Comparison of ENCODE assay signal across 23 cellular contexts in genomic region chr17:78049609-78050008, GRCh38.
DNase-seq lines count a peak whose midpoint lies in the region; ATAC-seq and TF ChIP-seq lines count a peak whose summit lies in the region.
"Had no signal": no experiment of that assay in that cellular context is flagged by ENCODE, and none has a peak within 500 bp of the region (broad histone marks: within the 10 kb centered on the region; RNA-seq: fewer than 3 reads in every experiment).

No MANE protein-coding gene starts in this region.

- H3K27ac Mint-ChIP-seq in activated naive CD4-positive, alpha-beta T cell treated with anti-CD3 and anti-CD28 coated beads, Interleukin-2, amount 50 U/mL, for 72 hours, result peak overlapping the region; percentile 36 to 66

- no peaks in the 10 kb centered on the region for H4K20me1 ChIP-seq in IMR-90 (ENCODE audit: insufficient read depth, low read length)
- H4K20me1 ChIP-seq: BLaER1 treated with 17β-estradiol and CSF1 and Interleukin-3, amounts not matched to agents 10 nM and 100 nM had no signal

- dilution Hi-C loops in IMR-90 (cut with HindIII; ENCODE audit: low sequenced_read_pairs, unreplicated experiment), result no loop called here

- POLR2A ChIA-PET in IMR-90 (lab: Charles Lee; ENCODE audit: unreplicated experiment), result no interaction called here

- peaks cover 5 to 31% of the 10 kb centered on the region in 2 experiments; a peak in 3 of 4 replicates for H3K79me1 ChIP-seq in IMR-90 (ENCODE audit: low read depth in 1 of 2, low read length in 2 of 2)

- no peak overlapping the region for H4K5ac ChIP-seq in IMR-90 (ENCODE audit: low read depth, low read length)

- H3K27me3 ChIP-seq in IMR-90 (ENCODE audit: control insufficient read depth, insufficient read depth, low read length) (no peaks in the 10 kb centered on the region), esophagus muscularis mucosa (no peaks in the 10 kb centered on the region), gastroesophageal sphincter (no peaks in the 10 kb centered on the region), H7 (ENCODE audit: control insufficient read depth, insufficient read depth, low read length) (no peaks in the 10 kb centered on the region)
- H3K27me3 ChIP-seq: BLaER1 treated with 17β-estradiol and CSF1 and Interleukin-3, amounts not matched to agents 10 nM and 100 nM had no signal

- no peak overlapping the region for H3K23ac ChIP-seq in IMR-90 (ENCODE audit: low read depth, low read length)

- no peak for DNase-seq in activated naive CD4-positive, alpha-beta T cell treated with anti-CD3 and anti-CD28 coated beads, Interleukin-2, amount 50 U/mL, for 72 hours (ENCODE audit: low spot score in 2 of 2)
- DNase-seq in activated naive CD4-positive, alpha-beta T cell (lab: John Stamatoyannopoulos, UW), result no peak
- no peak for DNase-seq in IMR-90
- DNase-seq in esophagus muscularis mucosa (ENCODE audit: extremely low spot score), result peak; percentile 47
- no peak for DNase-seq in H7
- DNase-seq: ACHN; CD8-positive, alpha-beta T cell; DMS153; GOT3; NCI-H1105; NCI-H146; NCI-H2029 treated with DMSO at 0.1 percent for 48 hours; NCI-H2171; NCI-H345; NCI-H524; NCI-H774; NK-92 treated with Interleukin-12 subunit alpha and Interleukin-12 subunit beta, amount 100 ng/mL, for 24 hours; SIG-M5 had no signal

- no peaks in the 10 kb centered on the region for H3K4me1 ChIP-seq in IMR-90 (ENCODE audit: control insufficient read depth, insufficient read depth, low read length)
- peaks cover 7 to 34% (median 14%) of the 10 kb centered on the region in 4 donors for H3K4me1 ChIP-seq in esophagus muscularis mucosa
- peaks cover 0 to 36% (median 0%) of the 10 kb centered on the region in 3 donors for H3K4me1 ChIP-seq in gastroesophageal sphincter

- no peak overlapping the region for H2BK20ac ChIP-seq in IMR-90 (ENCODE audit: low read depth, low read length)

- peaks cover 15 to 21% of the 10 kb centered on the region in 2 donors for H3K36me3 Mint-ChIP-seq in activated naive CD4-positive, alpha-beta T cell treated with anti-CD3 and anti-CD28 coated beads, Interleukin-2, amount 50 U/mL, for 72 hours

- H2AFZ ChIP-seq in IMR-90 (replicated peaks; ENCODE audit: low read length, poor library complexity), result no peak overlapping the region

- H2BK5ac ChIP-seq in IMR-90 (ENCODE audit: low read depth, low read length, poor library complexity, severe bottlenecking), result no peak overlapping the region

- H2BK120ac ChIP-seq in IMR-90 (ENCODE audit: low read depth, low read length), result no peak overlapping the region

- peaks cover 9% of the 10 kb centered on the region; the same call in 1 of the 2 replicates for H3K9me1 ChIP-seq in IMR-90 (ENCODE audit: insufficient read depth, low read length)

- no peak overlapping the region for H2BK15ac ChIP-seq in IMR-90 (ENCODE audit: low read depth, low read length)

- no peak overlapping the region for H2AK9ac ChIP-seq in IMR-90 (replicated peaks; ENCODE audit: low read depth, low read length, poor library complexity)

- H3K4ac ChIP-seq in IMR-90 (ENCODE audit: low read depth, low read length), result no peak overlapping the region

- no peak overlapping the region for H3K18ac ChIP-seq in IMR-90 (ENCODE audit: low read depth, low read length)

- H3K4me2 ChIP-seq in IMR-90 (ENCODE audit: low read depth, low read length), result no peak overlapping the region
- H3K4me2 ChIP-seq: BLaER1 treated with 17β-estradiol and CSF1 and Interleukin-3, amounts not matched to agents 10 nM and 100 nM; KMS-11 had no signal

- H3K9me3 ChIP-seq in IMR-90 (ENCODE audit: control insufficient read depth, insufficient read depth, low read length) (no peaks in the 10 kb centered on the region), esophagus muscularis mucosa (no peaks in the 10 kb centered on the region), gastroesophageal sphincter (no peaks in the 10 kb centered on the region)

- H3K27ac ChIP-seq in IMR-90 (ENCODE audit: insufficient read depth, low read length) (no peak overlapping the region), esophagus muscularis mucosa (replicated peaks in 1 of 4) (no peak overlapping the region), gastroesophageal sphincter (no peak overlapping the region)
- H3K27ac ChIP-seq: BLaER1 treated with 17β-estradiol and CSF1 and Interleukin-3, amounts not matched to agents 10 nM and 100 nM; KMS-11 had no signal

- ATAC-seq in activated naive CD4-positive, alpha-beta T cell treated with anti-CD3 and anti-CD28 coated beads, Interleukin-2, amount 50 U/mL, for 72 hours, result no peak
- ATAC-seq in IMR-90 (ENCODE audit: low read depth) (no peak), GM19467 (IDR thresholded peaks at IDR 0.05; ENCODE audit: unreplicated experiment) (no peak), gastroesophageal sphincter (no peak)
- ATAC-seq: CD8-positive, alpha-beta T cell; Panc1 had no signal

- H2AK5ac ChIP-seq in IMR-90 (ENCODE audit: low read depth, low read length), result no peak overlapping the region

- TF ChIP-seq POLR2A in IMR-90 (IDR thresholded peaks at IDR 0.05; ENCODE audit: low read depth, low read length), result no peak
- no peak for TF ChIP-seq POLR2A in esophagus muscularis mucosa (IDR thresholded peaks at IDR 0.05; ENCODE audit: low read depth)
- no peak for TF ChIP-seq POLR2A in gastroesophageal sphincter (IDR thresholded peaks at IDR 0.05)

- H3K4me3 ChIP-seq in IMR-90 (ENCODE audit: insufficient read depth, low read depth, low read length), result no peak overlapping the region
- no peak overlapping the region for H3K4me3 ChIP-seq in esophagus muscularis mucosa
- H3K4me3 ChIP-seq in gastroesophageal sphincter, result no peak overlapping the region
- no peak overlapping the region for H3K4me3 ChIP-seq in H7 (ENCODE audit: insufficient read depth, low read depth, low read length)
- H3K4me3 ChIP-seq: BLaER1 treated with 17β-estradiol and CSF1 and Interleukin-3, amounts not matched to agents 10 nM and 100 nM had no signal

- no peak for TF ChIP-seq RAD21 in IMR-90 (IDR thresholded peaks at IDR 0.05; ENCODE audit: low read length)

- CTCF ChIA-PET in IMR-90 (lab: Yijun Ruan, JAX), result no interaction called here

- no peak for TF ChIP-seq CTCF in IMR-90 (conservative IDR thresholded peaks at IDR 0.05; ENCODE audit: low read depth, low read length)
- TF ChIP-seq CTCF in esophagus muscularis mucosa (IDR thresholded peaks at IDR 0.05), result no peak
- TF ChIP-seq CTCF in gastroesophageal sphincter (IDR thresholded peaks at IDR 0.05), result no peak

- WGBS in IMR-90 (ENCODE audit: extremely low coverage in 2 of 2, insufficient read length in 1 of 2), 2 experiments, result no CpG with 5 or more reads among the region's 2 CpGs
- WGBS in esophagus muscularis mucosa, result 95% methylated on average over 2 of the region's 2 CpGs
- WGBS in gastroesophageal sphincter (ENCODE audit: low coverage in 1 of 2), 2 donors, result 100% methylated on average over 1 to 2 of the region's 2 CpGs

- BruUV-seq in IMR-90 (replicated peaks; lab: Mats Ljungman, UMichigan), result TSS peak; percentile 42

- H3K56ac ChIP-seq in IMR-90 (ENCODE audit: extremely low read depth, insufficient read depth, low read length), result no peak overlapping the region

- intact Hi-C loops in IMR-90 (cut with micrococcal nuclease) (no loop called here), esophagus muscularis mucosa (cut with DNase I) (no loop called here)

- H3K36me3 ChIP-seq in IMR-90 (ENCODE audit: control insufficient read depth, insufficient read depth, low read length), result peaks cover 31% of the 10 kb centered on the region
- peaks cover 17 to 57% (median 49%) of the 10 kb centered on the region in 4 donors for H3K36me3 ChIP-seq in esophagus muscularis mucosa
- H3K36me3 ChIP-seq in gastroesophageal sphincter, result peaks cover 0 to 64% of the 10 kb centered on the region in 2 donors
- H3K36me3 ChIP-seq in H7 (replicated peaks; ENCODE audit: control insufficient read depth, insufficient read depth, low read length), result peaks cover 11% of the 10 kb centered on the region

- TF ChIP-seq EP300 in esophagus muscularis mucosa (IDR thresholded peaks at IDR 0.05), result no peak
- TF ChIP-seq EP300 in gastroesophageal sphincter (IDR thresholded peaks at IDR 0.05), result no peak

- no peak overlapping the region for H4K8ac ChIP-seq in IMR-90 (ENCODE audit: low read depth in 2 of 2, low read length in 2 of 2)

- in situ Hi-C loops in IMR-90 (cut with MboI; ENCODE audit: low sequenced_read_pairs), result no loop called here

- H3K9me3 Mint-ChIP-seq in activated naive CD4-positive, alpha-beta T cell treated with anti-CD3 and anti-CD28 coated beads, Interleukin-2, amount 50 U/mL, for 72 hours, result peaks cover 0 to 4% of the 10 kb centered on the region in 2 donors
- H3K9me3 Mint-ChIP-seq: CD8-positive, alpha-beta T cell had no signal

- no peak overlapping the region for H3K14ac ChIP-seq in IMR-90 (replicated peaks; ENCODE audit: low read depth, low read length)

- H4K91ac ChIP-seq in IMR-90 (ENCODE audit: insufficient read depth, low read depth, low read length), result no peak overlapping the region

- no peak overlapping the region for H3K9ac ChIP-seq in IMR-90 (ENCODE audit: low read depth, low read length)
- H3K9ac ChIP-seq: BLaER1 treated with 17β-estradiol and CSF1 and Interleukin-3, amounts not matched to agents 10 nM and 100 nM; KMS-11 had no signal

TF ChIP-seq in IMR-90, 13 proteins besides CTCF, POLR2A, EP300 and RAD21:
- TF ChIP-seq CHD1 (IDR thresholded peaks at IDR 0.05; ENCODE audit: low read depth, low read length), result no peak
- TF ChIP-seq NFE2L2 (IDR thresholded peaks at IDR 0.05; ENCODE audit: low read depth, low read length), result no peak
